ENCODE assay signal across 21 cellular contexts in the genomic region with DNA sequence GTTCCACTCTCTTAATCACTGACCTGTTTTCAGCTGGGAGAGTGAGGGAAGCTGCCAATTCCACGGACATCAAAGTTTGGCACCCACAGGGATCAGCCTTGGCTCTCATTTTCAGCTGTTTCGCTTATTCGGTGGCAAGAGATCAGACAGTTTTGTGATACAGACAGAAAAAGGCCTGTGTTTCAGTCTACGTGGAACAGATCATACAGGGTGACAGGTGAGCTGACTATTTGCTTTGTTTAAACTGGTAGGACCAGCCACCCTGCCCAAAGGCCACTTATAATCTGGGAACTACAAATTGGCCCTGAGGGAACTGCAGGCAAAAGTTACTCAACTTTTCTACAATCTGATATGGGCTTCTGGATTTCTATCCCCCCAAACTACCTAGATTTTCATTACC.
"Had no signal": no experiment of that assay in that cellular context is flagged by ENCODE, and none has a peak within 500 bp of the region (broad histone marks: within the 10 kb centered on the region; RNA-seq: fewer than 3 reads in every experiment).

No MANE protein-coding gene starts in this region.

- H3K4me3 Mint-ChIP-seq: central memory CD8-positive, alpha-beta T cell; naive thymus-derived CD8-positive, alpha-beta T cell; stimulated activated naive B cell treated with anti-CD40 and anti-IgM and Interleukin-4, amounts not matched to agents 10 μg/mL and 1 μg/mL and 100 μg/mL, for 72 hours; stimulated activated naive CD8-positive, alpha-beta T cell treated with anti-CD3 and anti-CD28 coated beads, Interleukin-15, amount 100 ng/mL, for 72 hours had no signal

- H3K36me3 Mint-ChIP-seq: naive thymus-derived CD8-positive, alpha-beta T cell; stimulated activated naive B cell treated with anti-CD40 and anti-IgM and Interleukin-4, amounts not matched to agents 10 μg/mL and 1 μg/mL and 100 μg/mL, for 72 hours had no signal

- H3K79me2 ChIP-seq: hepatocyte had no signal

- H3K27ac Mint-ChIP-seq: stimulated activated naive B cell treated with anti-CD40 and anti-IgM and Interleukin-4, amounts not matched to agents 10 μg/mL and 1 μg/mL and 100 μg/mL, for 72 hours; stimulated activated naive CD8-positive, alpha-beta T cell treated with anti-CD3 and anti-CD28 coated beads, Interleukin-15, amount 100 ng/mL, for 72 hours had no signal

- H3K27ac ChIP-seq: dorsolateral prefrontal cortex, esophagus squamous epithelium, hepatocyte, neutrophil, spleen, thoracic aorta, transverse colon had no signal

- DNase-seq: cortex of kidney; dorsolateral prefrontal cortex; effector CD8-positive, alpha-beta T cell; esophagus squamous epithelium; foreskin fibroblast; kidney; left cardiac atrium; left ventricle myocardium superior; naive thymus-derived CD8-positive, alpha-beta T cell; posterior cingulate gyrus; spleen; stimulated activated CD4-positive, alpha-beta T cell treated with anti-CD3 and anti-CD28 coated beads, Interleukin-2, amount 100 ng/mL, for 24 hours; stimulated activated CD4-positive, alpha-beta T cell treated with anti-CD3 and anti-CD28 coated beads, Interleukin-4, amount 100 ng/mL, for 4 hours; stimulated activated naive B cell treated with anti-CD40 and anti-IgM and Interleukin-4, amounts not matched to agents 10 μg/mL and 1 μg/mL and 100 μg/mL, for 72 hours; stimulated activated naive CD8-positive, alpha-beta T cell treated with anti-CD3 and anti-CD28 coated beads, Interleukin-15, amount 100 ng/mL, for 72 hours; transverse colon had no signal

- H3K27me3 ChIP-seq: dorsolateral prefrontal cortex, esophagus squamous epithelium, hepatocyte, transverse colon had no signal

- H3K9me3 ChIP-seq: esophagus squamous epithelium, neutrophil, spleen, thoracic aorta, transverse colon had no signal

- H3K4me1 ChIP-seq: spleen, transverse colon had no signal

- H3K36me3 ChIP-seq: esophagus squamous epithelium, neutrophil, spleen, thoracic aorta, transverse colon had no signal

- H3K4me1 Mint-ChIP-seq: central memory CD8-positive, alpha-beta T cell; naive thymus-derived CD8-positive, alpha-beta T cell; stimulated activated naive B cell treated with anti-CD40 and anti-IgM and Interleukin-4, amounts not matched to agents 10 μg/mL and 1 μg/mL and 100 μg/mL, for 72 hours; stimulated activated naive CD8-positive, alpha-beta T cell treated with anti-CD3 and anti-CD28 coated beads, Interleukin-15, amount 100 ng/mL, for 72 hours had no signal

- H3K9me3 Mint-ChIP-seq: central memory CD8-positive, alpha-beta T cell; naive thymus-derived CD8-positive, alpha-beta T cell; stimulated activated naive B cell treated with anti-CD40 and anti-IgM and Interleukin-4, amounts not matched to agents 10 μg/mL and 1 μg/mL and 100 μg/mL, for 72 hours; stimulated activated naive CD8-positive, alpha-beta T cell treated with anti-CD3 and anti-CD28 coated beads, Interleukin-15, amount 100 ng/mL, for 72 hours had no signal

- H3K4me3 ChIP-seq: dorsolateral prefrontal cortex, esophagus squamous epithelium, hepatocyte, spleen, thoracic aorta, transverse colon had no signal

- H2AFZ ChIP-seq: hepatocyte had no signal

- H3K4me2 ChIP-seq: hepatocyte had no signal

- ATAC-seq: left cardiac atrium; left ventricle myocardium superior; naive thymus-derived CD8-positive, alpha-beta T cell; sciatic nerve; stimulated activated naive B cell treated with anti-CD40 and anti-IgM and Interleukin-4, amounts not matched to agents 10 μg/mL and 1 μg/mL and 100 μg/mL, for 72 hours; stimulated activated naive CD8-positive, alpha-beta T cell treated with anti-CD3 and anti-CD28 coated beads, Interleukin-15, amount 100 ng/mL, for 72 hours had no signal
